Comparison of ENCODE assay signal across 8 cellular contexts in genomic region chr1:84632975-84633427, GRCh38. TPM values are rescaled to one million over a fixed set of nuclear protein-coding genes. Genes with fewer than 3 reads are reported as not detected.
A peak's percentile ranks its signal among the peaks of the same experiment; 100 is the strongest.
DNase-seq lines count a peak whose midpoint lies in the region; ATAC-seq and TF ChIP-seq lines count a peak whose summit lies in the region.

No MANE protein-coding gene starts in this region.

- TF ChIP-seq CTCF in Calu3 (IDR thresholded peaks at IDR 0.05; ENCODE audit: unreplicated experiment) (no peak), CD14-positive monocyte (IDR thresholded peaks at IDR 0.05) (no peak)

- DNase-seq in Calu3: peak; percentile 30
- peak; percentile 67 for DNase-seq in adipocyte (ENCODE audit: low read depth)
- peak; percentile 63 for DNase-seq in left kidney (ENCODE audit: low read depth, low spot score)
- DNase-seq in NCI-H2227 (lab: John Stamatoyannopoulos, UW; ENCODE audit: unreplicated experiment): no peak
- DNase-seq in CD14-positive monocyte (ENCODE audit: low spot score): no peak
- no peak for DNase-seq in NCI-H1417 treated with DMSO at 0.1 percent for 48 hours (lab: John Stamatoyannopoulos, UW)
- no peak for DNase-seq in stimulated activated CD4-positive, alpha-beta T cell treated with anti-CD3 and anti-CD28 coated beads, Interleukin-2, amount 100 ng/mL, for 48 hours

- no peaks in the 10 kb centered on the region for H3K9me3 ChIP-seq in adipocyte (ENCODE audit: control insufficient read depth, low read length)

- H3K9me3 Mint-ChIP-seq in Calu3 (ENCODE audit: low read depth, unreplicated experiment): no peaks in the 10 kb centered on the region
- H3K9me3 Mint-ChIP-seq in CD14-positive monocyte: peaks cover 0 to 10% (median 3%) of the 10 kb centered on the region in 7 donors

- H3K27me3 ChIP-seq in adipocyte (replicated peaks; ENCODE audit: control insufficient read depth, insufficient read depth, low read length): no peaks in the 10 kb centered on the region

- no peaks in the 10 kb centered on the region for H3K27me3 Mint-ChIP-seq in Calu3 (ENCODE audit: unreplicated experiment)
- no peaks in the 10 kb centered on the region for H3K27me3 Mint-ChIP-seq in CD14-positive monocyte (ENCODE audit: low read depth in 3 of 3)

- CTCF ChIA-PET in Calu3 (lab: Charles Lee): interaction anchor here (0.8 to 0.9 kb wide), 2 partner anchors 13 to 68 kb away, joined by 3 read pairs; no protein-coding TSS in a partner anchor

- BruUV-seq in Calu3 (replicated peaks; lab: Mats Ljungman, UMichigan): no TSS peak

- peaks cover 3% of the 10 kb centered on the region for H3K4me1 ChIP-seq in adipocyte (ENCODE audit: control insufficient read depth, insufficient read depth, low read length)

- no peaks in the 10 kb centered on the region for H3K36me3 ChIP-seq in adipocyte (ENCODE audit: control insufficient read depth, insufficient read depth, low read length, severe bottlenecking)

- peaks cover 30% of the 10 kb centered on the region for H3K4me1 Mint-ChIP-seq in Calu3 (ENCODE audit: low read depth, unreplicated experiment)
- H3K4me1 Mint-ChIP-seq in CD14-positive monocyte: no peaks in the 10 kb centered on the region

- no peak overlapping the region for H3K9ac ChIP-seq in adipocyte (ENCODE audit: low read length)

- H3K36me3 Mint-ChIP-seq in Calu3 (ENCODE audit: insufficient read depth, unreplicated experiment): no peaks in the 10 kb centered on the region
- H3K36me3 Mint-ChIP-seq in CD14-positive monocyte: no peaks in the 10 kb centered on the region

- intact Hi-C loops in Calu3 (cut with micrococcal nuclease; ENCODE audit: unreplicated experiment) (loop anchor here (5.0 kb wide), 1 partner anchor 54 kb away; no protein-coding TSS in a partner anchor), CD14-positive monocyte (cut with micrococcal nuclease) (no loop called here)

- H3K27ac Mint-ChIP-seq in Calu3 (ENCODE audit: unreplicated experiment): peak overlapping the region; percentile 78
- no peak overlapping the region for H3K27ac Mint-ChIP-seq in CD14-positive monocyte

- H3K4me3 Mint-ChIP-seq in Calu3 (ENCODE audit: low read depth, unreplicated experiment) (no peak overlapping the region), CD14-positive monocyte (no peak overlapping the region)

- ATAC-seq in HG02938 (IDR thresholded peaks at IDR 0.05; ENCODE audit: unreplicated experiment): peak; percentile 54

- H3K4me3 ChIP-seq in adipocyte (ENCODE audit: low read length): no peak overlapping the region

RNA-seq across cellular contexts. Expression of gene SSX2IP, which starts 57.3 kb away (rescaled TPM):
- 23.2 and 28.0 TPM in 2 replicates for total RNA-seq in Calu3 (2022)
- polyA plus RNA-seq in CD14-positive monocyte: 1 to 10 TPM; 2.2 to 2.8 TPM

RNA-seq across cellular contexts. Expression of gene CTBS, which starts 58.8 kb away (rescaled TPM):
- 18.2 and 20.3 TPM in 2 replicates for total RNA-seq in Calu3 (2022)
- polyA plus RNA-seq in CD14-positive monocyte: 10 to 100 TPM; 44.8 to 62.2 TPM

Comparison
In these comparisons a context has a peak if more than half of its experiments do, and no peak if none do; other contexts are left out.
1. DNase-seq: peak in Calu3 (single experiment), adipocyte (single experiment) and left kidney (single experiment); none in NCI-H2227 (single experiment), CD14-positive monocyte (single experiment), NCI-H1417 treated with DMSO at 0.1 percent for 48 hours (single experiment) and stimulated activated CD4-positive, alpha-beta T cell treated with anti-CD3 and anti-CD28 coated beads, Interleukin-2, amount 100 ng/mL, for 48 hours (0 of 2).